8 cellular contexts compared by ENCODE assay signal in genomic region chr6:32969685-32970412, GRCh38. TPM values are rescaled to one million over a fixed set of nuclear protein-coding genes. Genes with fewer than 3 reads are reported as not detected.
DNase-seq lines count a peak whose midpoint lies in the region; ATAC-seq and TF ChIP-seq lines count a peak whose summit lies in the region.

No MANE protein-coding gene starts in this region.

- peaks cover 12% of the 10 kb centered on the region for H3K36me3 ChIP-seq in CD8-positive, alpha-beta memory T cell (ENCODE audit: insufficient read depth, low read length)
- H3K36me3 ChIP-seq in Panc1 (ENCODE audit: control insufficient read depth, insufficient read depth, low read length): peaks cover 17% of the 10 kb centered on the region
- peaks cover 24% of the 10 kb centered on the region for H3K36me3 ChIP-seq in neuron (ENCODE audit: insufficient read depth, low read length)
- H3K36me3 ChIP-seq in suprapubic skin: peaks cover 13% of the 10 kb centered on the region

- no TSS peak for BruUV-seq in Panc1 (replicated peaks; lab: Mats Ljungman, UMichigan)

- no peaks in the 10 kb centered on the region for H3K9me3 ChIP-seq in CD8-positive, alpha-beta memory T cell (ENCODE audit: low read length)
- H3K9me3 ChIP-seq in Panc1 (ENCODE audit: control insufficient read depth, insufficient read depth, low read depth, low read length) (no peaks in the 10 kb centered on the region), neuron (ENCODE audit: low read length) (no peaks in the 10 kb centered on the region), suprapubic skin (no peaks in the 10 kb centered on the region)

- H3K36me3 Mint-ChIP-seq in CD8-positive, alpha-beta memory T cell: peaks cover 8 to 61% (median 9%) of the 10 kb centered on the region in 3 donors
- peaks cover 75% of the 10 kb centered on the region for H3K36me3 Mint-ChIP-seq in activated T-helper 17 cell treated with anti-CD3 and anti-CD28 coated beads, Interleukin-2, amount 50 U/mL, for 72 hours (ENCODE audit: low read depth)

- no peaks in the 10 kb centered on the region for H3K27me3 ChIP-seq in CD8-positive, alpha-beta memory T cell (ENCODE audit: insufficient read depth, low read length, poor library complexity, severe bottlenecking)
- H3K27me3 ChIP-seq in Panc1 (ENCODE audit: control insufficient read depth, insufficient read depth, low read length): no peaks in the 10 kb centered on the region
- no peaks in the 10 kb centered on the region for H3K27me3 ChIP-seq in neuron (ENCODE audit: insufficient read depth, low read length)
- H3K27me3 ChIP-seq in suprapubic skin: no peaks in the 10 kb centered on the region

- peak overlapping the region; percentile 97 for H3K27ac ChIP-seq in CD8-positive, alpha-beta memory T cell (ENCODE audit: low read depth, low read length)
- H3K27ac ChIP-seq in Panc1 (ENCODE audit: low read length) (peak overlapping the region; percentile 100), suprapubic skin (peak overlapping the region; percentile 97)

- in situ Hi-C loops in Panc1 (cut with HindIII; ENCODE audit: low pct_unique_long_range_greater_than_20kb, low sequenced_read_pairs): no loop called here

- WGBS in suprapubic skin: under 1% methylated on average over 19 of the region's 19 CpGs

- no peak for TF ChIP-seq CTCF in Panc1 (IDR thresholded peaks at IDR 0.05)
- peak; percentile 27 for TF ChIP-seq CTCF in fibroblast of the aortic adventitia (IDR thresholded peaks at IDR 0.05; ENCODE audit: insufficient read depth, low read length)
- peak; percentile 31 to 54 for TF ChIP-seq CTCF in suprapubic skin (IDR thresholded peaks at IDR 0.05)

- H2AFZ ChIP-seq in neuron (ENCODE audit: low read depth, low read length): no peak overlapping the region

- peak in 1 of 2 donors; percentile 51 for TF ChIP-seq POLR2A in suprapubic skin (IDR thresholded peaks at IDR 0.05)

- H3K4me3 ChIP-seq in CD8-positive, alpha-beta memory T cell (ENCODE audit: low read length): peak overlapping the region; percentile 96
- peak overlapping the region; percentile 88 to 100 for H3K4me3 ChIP-seq in Panc1 (ENCODE audit: low read depth in 2 of 2, low read length in 2 of 2)
- H3K4me3 ChIP-seq in fibroblast of the aortic adventitia (ENCODE audit: low read depth, low read length): peak overlapping the region; percentile 71
- H3K4me3 ChIP-seq in neuron (ENCODE audit: low read length): peak overlapping the region; percentile 74
- H3K4me3 ChIP-seq in suprapubic skin: peak overlapping the region; percentile 69

- POLR2A ChIA-PET in CD8-positive, alpha-beta memory T cell (lab: Charles Lee): interaction anchor here (0.5 to 8.8 kb wide), 9 partner anchors 11 to 555 kb away, joined by 3 to 164 read pairs (median 62); partner anchors contain the start of genes HLA-DMA, HLA-DMB, PSMB8 and PSMB9
- POLR2A ChIA-PET in Panc1 (lab: Charles Lee): interaction anchor here (0.6 to 2.4 kb wide), 3 partner anchors 11 to 1128 kb away, joined by 4 to 26 read pairs (median 5); no protein-coding TSS in a partner anchor

- ATAC-seq in Panc1: peak; percentile 24
- ATAC-seq in activated T-helper 17 cell treated with anti-CD3 and anti-CD28 coated beads, Interleukin-2, amount 50 U/mL, for 72 hours (replicated peaks): peak; percentile 1
- no peak for ATAC-seq in GM21423 (IDR thresholded peaks at IDR 0.05; ENCODE audit: unreplicated experiment)

- H3K4me1 Mint-ChIP-seq in CD8-positive, alpha-beta memory T cell: peaks cover 34 to 50% (median 40%) of the 10 kb centered on the region in 3 donors
- peaks cover 20% of the 10 kb centered on the region for H3K4me1 Mint-ChIP-seq in activated T-helper 17 cell treated with anti-CD3 and anti-CD28 coated beads, Interleukin-2, amount 50 U/mL, for 72 hours

- intact Hi-C loops in Panc1 (cut with micrococcal nuclease; ENCODE audit: unreplicated experiment): no loop called here

- peak overlapping the region; percentile 92 to 100 (median 94) for H3K27ac Mint-ChIP-seq in CD8-positive, alpha-beta memory T cell
- H3K27ac Mint-ChIP-seq in activated T-helper 17 cell treated with anti-CD3 and anti-CD28 coated beads, Interleukin-2, amount 50 U/mL, for 72 hours: peak overlapping the region; percentile 99

- peak in 4 of 5 donors; percentile 43 to 78 (median 57) for DNase-seq in CD8-positive, alpha-beta memory T cell
- peak; percentile 55 for DNase-seq in HuH-7 (ENCODE audit: low spot score)
- peak; percentile 82 for DNase-seq in Panc1 (ENCODE audit: low read depth, low spot score)
- DNase-seq in fibroblast of the aortic adventitia (ENCODE audit: low read depth): peak; percentile 96
- peak; percentile 86 for DNase-seq in suprapubic skin (ENCODE audit: low spot score in 2 of 2)

- H3K4me3 Mint-ChIP-seq in CD8-positive, alpha-beta memory T cell: peak overlapping the region; percentile 76 to 97 (median 89)
- H3K4me3 Mint-ChIP-seq in activated T-helper 17 cell treated with anti-CD3 and anti-CD28 coated beads, Interleukin-2, amount 50 U/mL, for 72 hours: peak overlapping the region; percentile 84

- no peak for TF ChIP-seq EP300 in suprapubic skin (IDR thresholded peaks at IDR 0.05)

- H3K27me3 Mint-ChIP-seq in CD8-positive, alpha-beta memory T cell: peaks cover 0 to 19% of the 10 kb centered on the region in 2 donors
- H3K27me3 Mint-ChIP-seq in activated T-helper 17 cell treated with anti-CD3 and anti-CD28 coated beads, Interleukin-2, amount 50 U/mL, for 72 hours: no peaks in the 10 kb centered on the region

- H3K9me3 Mint-ChIP-seq in CD8-positive, alpha-beta memory T cell: peaks cover 0 to 3% (median 0%) of the 10 kb centered on the region in 5 donors
- H3K9me3 Mint-ChIP-seq in activated T-helper 17 cell treated with anti-CD3 and anti-CD28 coated beads, Interleukin-2, amount 50 U/mL, for 72 hours: no peaks in the 10 kb centered on the region

- CTCF ChIA-PET in CD8-positive, alpha-beta memory T cell (lab: Charles Lee): interaction anchor here (0.7 to 16.7 kb wide), 10 partner anchors 9 to 131 kb away, joined by 3 to 270 read pairs (median 11); partner anchors contain the start of genes HLA-DMA, PSMB9, TAP1 and TAP2
- CTCF ChIA-PET in Panc1 (lab: Charles Lee): interaction anchor here (1.0 kb wide), 1 partner anchor 16 kb away, joined by 3 read pairs; the partner anchor contains the start of gene HLA-DMA

- H3K4me1 ChIP-seq in CD8-positive, alpha-beta memory T cell (ENCODE audit: insufficient read depth, low read length): peaks cover 26% of the 10 kb centered on the region
- peaks cover 20% of the 10 kb centered on the region for H3K4me1 ChIP-seq in Panc1 (ENCODE audit: control insufficient read depth, insufficient read depth, low read length)
- peaks cover 14% of the 10 kb centered on the region for H3K4me1 ChIP-seq in neuron (ENCODE audit: insufficient read depth, low read length)
- peaks cover 30% of the 10 kb centered on the region for H3K4me1 ChIP-seq in suprapubic skin

RNA-seq across cellular contexts. Expression of gene BRD2, which starts 1.5 kb away (rescaled TPM):
- 100 to 1,000 TPM; 373 to 387 TPM for total RNA-seq in CD8-positive, alpha-beta memory T cell
- 89.9 TPM for polyA plus RNA-seq in CD8-positive, alpha-beta memory T cell
- total RNA-seq in Panc1 (2021; ENCODE audit: unreplicated experiment) (209 TPM), fibroblast of the aortic adventitia (ENCODE audit: low replicate concordance) (145 and 157 TPM in 2 replicates), suprapubic skin (100 to 1,000 TPM; 145 to 246 (median 197) TPM)
- polyA plus RNA-seq in Panc1 (2012; ENCODE audit: insufficient read length): 161 TPM
- total RNA-seq in activated T-helper 17 cell treated with anti-CD3 and anti-CD28 coated beads, Interleukin-2, amount 50 U/mL, for 72 hours: 100 to 1,000 TPM; 229 to 281 TPM

RNA-seq across cellular contexts. Expression of gene HLA-DMA, which starts 17.0 kb away (rescaled TPM):
- 10 to 100 TPM; 14.0 to 16.5 TPM for total RNA-seq in CD8-positive, alpha-beta memory T cell
- polyA plus RNA-seq in CD8-positive, alpha-beta memory T cell: 35.0 TPM
- total RNA-seq in Panc1 (2021; ENCODE audit: unreplicated experiment): 2.8 TPM
- 1.3 TPM for polyA plus RNA-seq in Panc1 (2012; ENCODE audit: insufficient read length)
- 10 to 100 TPM; 22.4 to 53.8 TPM for total RNA-seq in activated T-helper 17 cell treated with anti-CD3 and anti-CD28 coated beads, Interleukin-2, amount 50 U/mL, for 72 hours
- total RNA-seq in fibroblast of the aortic adventitia (ENCODE audit: low replicate concordance): 1.6 and 2.1 TPM in 2 replicates
- 10 to 100 TPM; 18.3 to 57.0 (median 24.2) TPM for total RNA-seq in suprapubic skin

RNA-seq across cellular contexts. Expression of gene HLA-DMB, which starts 29.0 kb away (rescaled TPM):
- total RNA-seq in CD8-positive, alpha-beta memory T cell: 1 to 10 TPM; 4.3 to 5.3 TPM
- 25.6 TPM for polyA plus RNA-seq in CD8-positive, alpha-beta memory T cell
- total RNA-seq in Panc1 (2021; ENCODE audit: unreplicated experiment): 0.44 TPM
- not detected for polyA plus RNA-seq in Panc1 (2012; ENCODE audit: insufficient read length)
- total RNA-seq in activated T-helper 17 cell treated with anti-CD3 and anti-CD28 coated beads, Interleukin-2, amount 50 U/mL, for 72 hours: 10 to 100 TPM in 1 of 2 donors, 1 to 10 TPM in 1; 2.7 to 17.7 TPM
- 0.09 TPM in 1 of 2 replicates, not detected in the other for total RNA-seq in fibroblast of the aortic adventitia (ENCODE audit: low replicate concordance)
- total RNA-seq in suprapubic skin: 10 to 100 TPM; 15.0 to 30.2 (median 18.1) TPM

RNA-seq across cellular contexts. Expression of gene HLA-DOA, which starts 39.5 kb away (rescaled TPM):
- 1 to 10 TPM; 6.7 to 6.9 TPM for total RNA-seq in CD8-positive, alpha-beta memory T cell
- 12.0 TPM for polyA plus RNA-seq in CD8-positive, alpha-beta memory T cell
- total RNA-seq in Panc1 (2021; ENCODE audit: unreplicated experiment): 0.08 TPM
- not detected for polyA plus RNA-seq in Panc1 (2012; ENCODE audit: insufficient read length)
- 1 to 10 TPM in 1 of 2 donors, under 1 TPM in 1; 0.56 to 7.8 TPM for total RNA-seq in activated T-helper 17 cell treated with anti-CD3 and anti-CD28 coated beads, Interleukin-2, amount 50 U/mL, for 72 hours
- not detected in 2 replicates for total RNA-seq in fibroblast of the aortic adventitia (ENCODE audit: low replicate concordance)
- total RNA-seq in suprapubic skin: 10 to 100 TPM in 1 of 4 donors, 1 to 10 TPM in 3; 6.8 to 14.3 (median 8.0) TPM
